19 cellular contexts compared by ENCODE assay signal in genomic region chrX:41478397-41478911, GRCh38. TPM values are rescaled to one million over a fixed set of nuclear protein-coding genes. Genes with fewer than 3 reads are reported as not detected.
DNase-seq lines count a peak whose midpoint lies in the region; ATAC-seq and TF ChIP-seq lines count a peak whose summit lies in the region.
"Had no signal": no experiment of that assay in that cellular context is flagged by ENCODE, and none has a peak within 500 bp of the region (broad histone marks: within the 10 kb centered on the region; RNA-seq: fewer than 3 reads in every experiment).

No MANE protein-coding gene starts in this region.

- no peaks in the 10 kb centered on the region for H3K36me3 ChIP-seq in HAP-1 (replicated peaks)
- H3K36me3 ChIP-seq: thoracic aorta had no signal

- H3K4me1 Mint-ChIP-seq in nephron progenitor cell: peaks cover 21% of the 10 kb centered on the region
- H3K4me1 Mint-ChIP-seq: B cell, T-cell had no signal

- H3K4me3 ChIP-seq in HAP-1: no peak overlapping the region
- H3K4me3 ChIP-seq: K562, thoracic aorta had no signal

- no peak for TF ChIP-seq CTCF in nephron progenitor cell (IDR thresholded peaks at IDR 0.05)

- peak overlapping the region; percentile 48 for H3K27ac Mint-ChIP-seq in nephron progenitor cell
- H3K27ac Mint-ChIP-seq: B cell, T-cell had no signal

- H3K9me3 Mint-ChIP-seq in nephron progenitor cell: peaks cover 46% of the 10 kb centered on the region
- H3K9me3 Mint-ChIP-seq: T-cell had no signal

- no peaks in the 10 kb centered on the region for H3K27me3 ChIP-seq in HAP-1 (ENCODE audit: low read depth)

- no peak for ATAC-seq in GM21825 (IDR thresholded peaks at IDR 0.05; ENCODE audit: unreplicated experiment)
- ATAC-seq: K562, T-cell had no signal

- H3K4me1 ChIP-seq in HAP-1: peaks cover 42% of the 10 kb centered on the region

- no peaks in the 10 kb centered on the region for H3K27me3 Mint-ChIP-seq in nephron progenitor cell (ENCODE audit: low read depth, poor library complexity)
- H3K27me3 Mint-ChIP-seq: B cell had no signal

- H3K4me3 Mint-ChIP-seq in nephron progenitor cell: no peak overlapping the region
- H3K4me3 Mint-ChIP-seq: B cell, T-cell had no signal

- DNase-seq in G401 (ENCODE audit: low spot score) (peak; percentile 5), HAP-1 (ENCODE audit: low spot score in 2 of 2) (peak; percentile 38), cerebellar cortex (ENCODE audit: low spot score) (peak; percentile 9), nephron progenitor cell (no peak), NOMO-1 (lab: John Stamatoyannopoulos, UW; ENCODE audit: unreplicated experiment in 2 of 2) (no peak), SW480 (ENCODE audit: low spot score) (no peak)
- DNase-seq: activated CD4-positive, alpha-beta T cell treated with anti-CD3 and anti-CD28 coated beads, Interleukin-2, amount 50 U/mL, for 48 hours; kidney glomerular epithelial cell; NCI-H1105 treated with DMSO at 0.1 percent for 48 hours; NCI-H226; NK-92 treated with Interleukin-12 subunit alpha and Interleukin-12 subunit beta, amount 100 ng/mL, for 24 hours; occipital lobe; small intestine; T-cell had no signal

- peaks cover 3% of the 10 kb centered on the region; the same call in 1 of the 2 replicates for H3K9me3 ChIP-seq in HAP-1
- H3K9me3 ChIP-seq: thoracic aorta had no signal

- in situ Hi-C loops in G401 (cut with HindIII; ENCODE audit: low sequenced_read_pairs) (no loop called here), HAP-1 (cut with MboI; ENCODE audit: low sequenced_read_pairs) (no loop called here)

- peaks cover 8% of the 10 kb centered on the region for H3K36me3 Mint-ChIP-seq in nephron progenitor cell (ENCODE audit: low read depth)
- H3K36me3 Mint-ChIP-seq: T-cell had no signal

RNA-seq across cellular contexts. Expression of gene NYX, which starts 31.3 kb away (rescaled TPM):
- total RNA-seq in G401 (2014; rRNA removed; shearing (Covaris generic)): not detected in 2 replicates
- total RNA-seq: B cell, cerebellum, K562, occipital lobe, T-cell, thoracic aorta had no signal

Comparison
In these comparisons a context has a peak if more than half of its experiments do, and no peak if none do; other contexts are left out.
1. DNase-seq: peak in G401 (single experiment), HAP-1 (2 of 2) and cerebellar cortex (single experiment); none in nephron progenitor cell (single experiment), NOMO-1 (0 of 2) and SW480 (single experiment).